In genomic region chr14:69316449-69317391, GRCh38 we compare ENCODE assay signal across 7 cellular contexts.
DNase-seq lines count a peak whose midpoint lies in the region; ATAC-seq and TF ChIP-seq lines count a peak whose summit lies in the region.

No MANE protein-coding gene starts in this region.

- H3K27ac ChIP-seq in tibial artery: peak overlapping the region; percentile 66 to 71

- H3K4me1 ChIP-seq in tibial artery: peaks cover 0 to 25% (median 14%) of the 10 kb centered on the region in 4 donors

- peaks cover 0 to 2% (median 0%) of the 10 kb centered on the region in 3 donors for H3K36me3 ChIP-seq in tibial artery

- no peaks in the 10 kb centered on the region for H3K9me3 ChIP-seq in tibial artery

- intact Hi-C loops in tibial artery (cut with DNase I; ENCODE audit: low total_unique reads): no loop called here

- H3K4me3 ChIP-seq in tibial artery: no peak overlapping the region

- DNase-seq in HS-5 (ENCODE audit: low read depth) (peak; percentile 90), astrocyte of the hippocampus (ENCODE audit: low read depth, low spot score) (peak; percentile 97), iPS-NIHi7 (ENCODE audit: extremely low spot score) (peak; percentile 43), tibial artery (peak; percentile 78 to 89), NCI-H128 (lab: John Stamatoyannopoulos, UW; ENCODE audit: unreplicated experiment) (no peak), NCI-H524 (lab: John Stamatoyannopoulos, UW) (no peak)

- ATAC-seq in GM18907 (IDR thresholded peaks at IDR 0.05; ENCODE audit: unreplicated experiment): no peak

- H3K27me3 ChIP-seq in tibial artery: no peaks in the 10 kb centered on the region

- TF ChIP-seq CTCF in tibial artery (IDR thresholded peaks at IDR 0.05): no peak

Comparison
In these comparisons a context has a peak if more than half of its experiments do, and no peak if none do; other contexts are left out.
1. DNase-seq: peak in HS-5 (single experiment), astrocyte of the hippocampus (single experiment), iPS-NIHi7 (single experiment) and tibial artery (2 of 2); none in NCI-H128 (single experiment) and NCI-H524 (0 of 2).